ENCODE assay signal across 36 cellular contexts in the genomic region with DNA sequence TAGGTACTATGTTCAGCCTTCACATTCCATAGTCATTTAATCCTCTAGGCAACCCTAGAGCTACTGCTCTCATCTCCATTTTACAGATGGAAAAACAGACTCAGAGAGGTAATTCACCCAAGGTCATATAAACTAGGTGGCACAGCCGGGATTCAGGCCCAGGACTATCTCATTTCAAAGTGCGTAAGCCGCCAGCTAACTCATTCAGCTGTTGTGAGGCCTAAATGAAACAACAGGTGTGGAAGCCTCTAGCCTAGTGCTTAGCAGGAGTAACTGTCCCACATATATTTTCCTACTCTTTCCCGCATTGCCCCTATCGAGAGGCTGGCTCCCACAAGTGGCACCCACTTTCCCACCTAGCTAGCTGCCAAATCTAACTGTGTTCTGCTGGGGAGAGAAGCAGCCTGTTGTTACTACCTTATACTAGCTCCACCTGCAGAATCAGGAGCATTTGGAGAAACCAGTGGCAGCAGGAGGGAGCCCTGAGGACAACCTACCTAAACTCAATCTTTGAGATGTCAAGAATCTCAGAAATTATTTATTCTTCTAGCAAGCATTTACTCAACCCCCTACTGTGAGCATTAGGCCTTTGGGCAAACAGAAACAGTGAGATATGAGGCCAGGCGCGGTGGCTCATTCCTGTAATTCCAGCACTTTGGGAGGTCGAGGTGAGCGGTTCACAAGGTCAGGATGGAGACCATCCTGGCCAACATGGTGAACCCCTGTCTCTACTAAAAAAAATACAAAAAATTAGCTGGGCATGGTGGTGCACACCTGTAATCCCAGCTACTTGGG. TPM values are rescaled to one million over a fixed set of nuclear protein-coding genes. Genes with fewer than 3 reads are reported as not detected.
A peak's percentile ranks its signal among the peaks of the same experiment; 100 is the strongest.
DNase-seq lines count a peak whose midpoint lies in the region; ATAC-seq, FAIRE-seq and TF ChIP-seq lines count a peak whose summit lies in the region.
"Had no signal": no experiment of that assay in that cellular context is flagged by ENCODE, and none has a peak within 500 bp of the region (broad histone marks: within the 10 kb centered on the region; RNA-seq: fewer than 3 reads in every experiment).

No MANE protein-coding gene starts in this region.

- no peak for FAIRE-seq in K562 (lab: Jason Lieb, UNC)
- FAIRE-seq: GM12878 had no signal

- H3K36me3 ChIP-seq in K562 (ENCODE audit: control insufficient read depth, insufficient read depth, low read length), result no peaks in the 10 kb centered on the region
- H3K36me3 ChIP-seq: BLaER1 treated with 17β-estradiol and CSF1 and Interleukin-3, amounts not matched to agents 10 nM and 100 nM; cardiac muscle cell; heart left ventricle; neural progenitor cell; uterus had no signal

- no peak for ATAC-seq in K562
- no peak for ATAC-seq in GM19324 (IDR thresholded peaks at IDR 0.05; ENCODE audit: low FRiP score, unreplicated experiment)
- ATAC-seq: activated CD8-positive, alpha-beta T cell treated with anti-CD3 and anti-CD28 coated beads for 36 hours; activated naive CD4-positive, alpha-beta T cell treated with anti-CD3 and anti-CD28 coated beads, Interleukin-2, amount 50 U/mL, for 72 hours; GM12878; sciatic nerve; stimulated activated naive B cell treated with anti-CD40 and anti-IgM and Interleukin-4, amounts not matched to agents 10 μg/mL and 1 μg/mL and 100 μg/mL, for 72 hours had no signal

- intact Hi-C loops in K562 (cut with micrococcal nuclease) (loop anchor here (2.0 kb wide), 1 partner anchor 43 kb away; no protein-coding TSS in a partner anchor), posterior vena cava (cut with DNase I) (no loop called here)

- no peak for TF ChIP-seq EP300 in Ishikawa (IDR thresholded peaks at IDR 0.05; ENCODE audit: borderline replicate concordance)
- TF ChIP-seq EP300 in K562 (IDR thresholded peaks at IDR 0.05; ENCODE audit: low read length), result no peak

- 56% methylated on average over 9 of the region's 9 CpGs for WGBS in K562 (ENCODE audit: insufficient coverage, low coverage, missing lambda C conversion rate)

- no peak for TF ChIP-seq POLR2A in K562 (conservative IDR thresholded peaks at IDR 0.05)

- no TSS peak for BruUV-seq in K562 (replicated peaks; lab: Mats Ljungman, UMichigan)

- H4K20me1 ChIP-seq in K562 (replicated peaks; ENCODE audit: control insufficient read depth, insufficient read depth, low read length), result no peaks in the 10 kb centered on the region
- H4K20me1 ChIP-seq: BLaER1 treated with 17β-estradiol and CSF1 and Interleukin-3, amounts not matched to agents 10 nM and 100 nM had no signal

- no peak overlapping the region for H2AFZ ChIP-seq in K562 (ENCODE audit: low read depth, low read length)
- H2AFZ ChIP-seq: neural progenitor cell, PC-9 had no signal

- H3K79me2 ChIP-seq in K562 (ENCODE audit: control insufficient read depth, insufficient read depth, low read length), result no peaks in the 10 kb centered on the region

- H3K9ac ChIP-seq in K562 (ENCODE audit: insufficient read depth in 1 of 2, low read depth in 2 of 2, low read length in 2 of 2), result no peak overlapping the region
- H3K9ac ChIP-seq: neural progenitor cell had no signal

- H3K27ac ChIP-seq in K562 (ENCODE audit: extremely low read depth, low read depth, low read length), result no peak overlapping the region
- H3K27ac ChIP-seq: BLaER1 treated with 17β-estradiol and CSF1 and Interleukin-3, amounts not matched to agents 10 nM and 100 nM; cardiac muscle cell; coronary artery; neural progenitor cell; PC-9; uterus had no signal

- no peak overlapping the region for H3K4me2 ChIP-seq in K562 (ENCODE audit: insufficient read depth, low read length)
- H3K4me2 ChIP-seq: neural progenitor cell, PC-9 had no signal

- no peak for TF ChIP-seq CTCF in K562 (IDR thresholded peaks at IDR 0.05 in 2 of 3, conservative IDR thresholded peaks at IDR 0.05 in 1 of 3; ENCODE audit: insufficient read depth in 2 of 3, low read depth in 1 of 3, low read length in 3 of 3)

- no peak for TF ChIP-seq RAD21 in Ishikawa (IDR thresholded peaks at IDR 0.05; ENCODE audit: low read depth)
- no peak for TF ChIP-seq RAD21 in K562 (CRISPR knock-in tag; conservative IDR thresholded peaks at IDR 0.05 in 1 of 2, IDR thresholded peaks at IDR 0.05 in 1 of 2)

- no peaks in the 10 kb centered on the region for H3K9me1 ChIP-seq in K562 (ENCODE audit: control insufficient read depth, insufficient read depth, low read length)

- POLR2A ChIA-PET in K562 (lab: Yijun Ruan, JAX), result interaction anchor here (0.5 to 1.1 kb wide), 4 partner anchors 8 to 387 kb away, joined by 3 to 4 read pairs (median 3); no protein-coding TSS in a partner anchor

- no peak overlapping the region for H3K4me3 ChIP-seq in K562
- H3K4me3 ChIP-seq: BLaER1 treated with 17β-estradiol and CSF1 and Interleukin-3, amounts not matched to agents 10 nM and 100 nM; cardiac muscle cell; coronary artery; GM12878; heart left ventricle; neural progenitor cell; PC-9; uterus had no signal

- CTCF ChIA-PET in K562 (lab: Yijun Ruan, JAX; ENCODE audit: low intra/inter-chr PET ratio), result no interaction called here

- H3K9me3 ChIP-seq in K562 (replicated peaks; ENCODE audit: control insufficient read depth, insufficient read depth, low read depth, low read length), result no peaks in the 10 kb centered on the region
- H3K9me3 ChIP-seq: BLaER1 treated with 17β-estradiol and CSF1 and Interleukin-3, amounts not matched to agents 10 nM and 100 nM; heart left ventricle; uterus had no signal

- H3K27me3 ChIP-seq in K562 (ENCODE audit: control insufficient read depth in 2 of 2, insufficient read depth in 2 of 2, low read length in 2 of 2), result no peaks in the 10 kb centered on the region
- H3K27me3 ChIP-seq: BLaER1 treated with 17β-estradiol and CSF1 and Interleukin-3, amounts not matched to agents 10 nM and 100 nM; cardiac muscle cell; neural progenitor cell; uterus had no signal

- peaks cover 10 to 21% of the 10 kb centered on the region in 2 experiments for H3K4me1 ChIP-seq in K562 (replicated peaks in 1 of 2; ENCODE audit: control insufficient read depth in 2 of 2, insufficient read depth in 2 of 2, low read length in 2 of 2)
- H3K4me1 ChIP-seq: uterus had no signal

- DNase-seq in K562 (ENCODE audit: extremely low read depth in 1 of 4, low spot score in 3 of 4) (no peak), posterior vena cava (ENCODE audit: low spot score) (peak; percentile 30), COLO668 (lab: John Stamatoyannopoulos, UW; ENCODE audit: unreplicated experiment) (no peak)
- DNase-seq in stimulated activated naive CD4-positive, alpha-beta T cell treated with Interleukin-2 at 50 U/mL for 16 hours (lab: John Stamatoyannopoulos, UW), result no peak
- DNase-seq: activated CD4-positive, alpha-beta T cell treated with anti-CD3 and anti-CD28 coated beads for 1 hour; activated CD8-positive, alpha-beta T cell treated with anti-CD3 and anti-CD28 coated beads for 36 hours; effector memory CD4-positive, alpha-beta T cell; erythroblast; HCEC 1CT; heart left ventricle; Karpas-422; kidney glomerular epithelial cell; MV-4-11; NCI-H1694 treated with DMSO at 0.1 percent for 48 hours; NCI-H510A treated with DMSO at 0.1 percent for 48 hours; NK-92 treated with Interleukin-12 subunit alpha and Interleukin-12 subunit beta, amount 100 ng/mL, for 24 hours; Right ventricle myocardium superior; stimulated activated CD4-positive, alpha-beta T cell treated with anti-CD3 and anti-CD28 coated beads, Interleukin-15, amount 100 ng/mL, for 24 hours; stimulated activated naive B cell treated with anti-CD40 and anti-IgM and Interleukin-4, amounts not matched to agents 10 μg/mL and 1 μg/mL and 100 μg/mL, for 72 hours; uterus had no signal

- in situ Hi-C loops in K562 (cut with MboI), result no loop called here

RNA-seq across cellular contexts. Expression of gene PRG3, which starts 20.9 kb away (rescaled TPM):
- total RNA-seq in K562 (2011; cell fraction: chromatin; rRNA removed; ENCODE audit: low replicate concordance), result not detected in 2 replicates
- total RNA-seq in K562 (2011; cell fraction: nucleolus; rRNA removed), result not detected in 2 replicates
- not detected in 2 replicates for total RNA-seq in K562 (2011; cell fraction: nucleoplasm; rRNA removed)
- not detected in 2 replicates for total RNA-seq in K562 (2014; rRNA removed)
- not detected in 2 replicates for total RNA-seq in K562 (2014; rRNA removed; fragmentation: Illumina TruSeq; extraction: Trizol)
- 0.18 TPM in 1 of 2 replicates, not detected in the other for total RNA-seq in K562 (2015; rRNA removed; fragmentation: Illumina TruSeq; extraction: Trizol)
- total RNA-seq in K562 (2021), result not detected in 2 replicates
- not detected in 2 replicates for polyA plus RNA-seq in K562 (2011; rRNA removed)
- 0.07 TPM in 1 of 2 replicates, not detected in the other for polyA plus RNA-seq in K562 (2011; cell fraction: cytosol; rRNA removed)
- not detected in 2 replicates for polyA plus RNA-seq in K562 (2011; cell fraction: nucleus; rRNA removed)
- polyA plus RNA-seq in K562 (2012), result not detected in 2 replicates
- polyA plus RNA-seq in K562 (2014; fragmentation: Illumina TruSeq; extraction: Trizol), result not detected in 2 replicates
- under 1 TPM; 0.38 to 0.55 TPM for polyA plus RNA-seq in K562 (2014; fragmentation: Nextera tagmentation; extraction: Ambion mirVana)
- not detected in 2 replicates for polyA plus RNA-seq in K562 (2014; rRNA removed)
- polyA minus RNA-seq in K562 (2011; rRNA and poly(A)+ RNA removed), result not detected in 2 replicates
- not detected in 2 replicates for polyA minus RNA-seq in K562 (2011; cell fraction: cytosol; rRNA and poly(A)+ RNA removed)
- polyA minus RNA-seq in K562 (2011; cell fraction: nucleus; rRNA and poly(A)+ RNA removed), result not detected in 2 replicates
- not detected for total RNA-seq in posterior vena cava
- total RNA-seq: activated CD8-positive, alpha-beta T cell treated with anti-CD3 and anti-CD28 coated beads for 36 hours; activated naive CD4-positive, alpha-beta T cell treated with anti-CD3 and anti-CD28 coated beads, Interleukin-2, amount 50 U/mL, for 72 hours; activated T-helper 2 cell treated with anti-CD3 and anti-CD28 coated beads, Interferon-gamma antibody, Interleukin-2, Interleukin-4, amounts not matched to agents 10 μg/mL and 5 μg/mL and 100 μg/mL, durations not matched to agents 14 hours and 24 hours and 36 hours; cardiac muscle cell; fibroblast of villous mesenchyme; GM12878; heart left ventricle; lung microvascular endothelial cell; mucosa of gallbladder; PC-9; Right ventricle myocardium superior; sciatic nerve; T-helper 2 cell treated with Interferon-gamma antibody and Interleukin-4, amounts not matched to agents 100 ng/mL and 5 ng/mL, for 36 hours; temporal lobe; uterus had no signal
- polyA plus RNA-seq: cardiac muscle cell, GM12878, heart left ventricle had no signal

RNA-seq across cellular contexts. Expression of gene P2RX3, which starts 21.9 kb away (rescaled TPM):
- not detected in 2 replicates for total RNA-seq in K562 (2011; cell fraction: chromatin; rRNA removed; ENCODE audit: low replicate concordance)
- not detected in 2 replicates for total RNA-seq in K562 (2011; cell fraction: nucleolus; rRNA removed)
- not detected in 2 replicates for total RNA-seq in K562 (2011; cell fraction: nucleoplasm; rRNA removed)
- total RNA-seq in K562 (2014; rRNA removed), result not detected in 2 replicates
- not detected in 2 replicates for total RNA-seq in K562 (2014; rRNA removed; fragmentation: Illumina TruSeq; extraction: Trizol)
- not detected in 2 replicates for total RNA-seq in K562 (2015; rRNA removed; fragmentation: Illumina TruSeq; extraction: Trizol)
- not detected in 2 replicates for total RNA-seq in K562 (2021)
- polyA plus RNA-seq in K562 (2011; rRNA removed), result not detected in 2 replicates
- 0.07 TPM in 1 of 2 replicates, not detected in the other for polyA plus RNA-seq in K562 (2011; cell fraction: cytosol; rRNA removed)
- polyA plus RNA-seq in K562 (2011; cell fraction: nucleus; rRNA removed), result not detected in 2 replicates
- not detected in 2 replicates for polyA plus RNA-seq in K562 (2012)
- not detected in 2 replicates for polyA plus RNA-seq in K562 (2014; fragmentation: Illumina TruSeq; extraction: Trizol)
- polyA plus RNA-seq in K562 (2014; fragmentation: Nextera tagmentation; extraction: Ambion mirVana), result not detected
- polyA plus RNA-seq in K562 (2014; rRNA removed), result not detected in 2 replicates
- polyA minus RNA-seq in K562 (2011; rRNA and poly(A)+ RNA removed), result not detected in 2 replicates
- not detected in 2 replicates for polyA minus RNA-seq in K562 (2011; cell fraction: cytosol; rRNA and poly(A)+ RNA removed)
- not detected in 2 replicates for polyA minus RNA-seq in K562 (2011; cell fraction: nucleus; rRNA and poly(A)+ RNA removed)
- total RNA-seq in posterior vena cava, result not detected
- total RNA-seq: activated CD8-positive, alpha-beta T cell treated with anti-CD3 and anti-CD28 coated beads for 36 hours; activated naive CD4-positive, alpha-beta T cell treated with anti-CD3 and anti-CD28 coated beads, Interleukin-2, amount 50 U/mL, for 72 hours; activated T-helper 2 cell treated with anti-CD3 and anti-CD28 coated beads, Interferon-gamma antibody, Interleukin-2, Interleukin-4, amounts not matched to agents 10 μg/mL and 5 μg/mL and 100 μg/mL, durations not matched to agents 14 hours and 24 hours and 36 hours; fibroblast of villous mesenchyme; GM12878; lung microvascular endothelial cell; PC-9; sciatic nerve; T-helper 2 cell treated with Interferon-gamma antibody and Interleukin-4, amounts not matched to agents 100 ng/mL and 5 ng/mL, for 36 hours; temporal lobe had no signal

RNA-seq across cellular contexts. Expression of gene SSRP1, which starts 24.4 kb away (rescaled TPM):
- total RNA-seq in K562 (2011; cell fraction: chromatin; rRNA removed; ENCODE audit: low replicate concordance), result 63.0 and 84.0 TPM in 2 replicates
- total RNA-seq in K562 (2011; cell fraction: nucleolus; rRNA removed), result 50.7 and 51.9 TPM in 2 replicates
- 52.0 and 58.5 TPM in 2 replicates for total RNA-seq in K562 (2011; cell fraction: nucleoplasm; rRNA removed)
- 257 and 316 TPM in 2 replicates for total RNA-seq in K562 (2014; rRNA removed)
- 216 and 243 TPM in 2 replicates for total RNA-seq in K562 (2014; rRNA removed; fragmentation: Illumina TruSeq; extraction: Trizol)
- 259 and 269 TPM in 2 replicates for total RNA-seq in K562 (2015; rRNA removed; fragmentation: Illumina TruSeq; extraction: Trizol)
- 224 and 245 TPM in 2 replicates for total RNA-seq in K562 (2021)
- polyA plus RNA-seq in K562 (2011; rRNA removed), result 232 and 251 TPM in 2 replicates
- polyA plus RNA-seq in K562 (2011; cell fraction: cytosol; rRNA removed), result 291 and 330 TPM in 2 replicates
- 122 and 133 TPM in 2 replicates for polyA plus RNA-seq in K562 (2011; cell fraction: nucleus; rRNA removed)
- polyA plus RNA-seq in K562 (2012), result 172 and 211 TPM in 2 replicates
- polyA plus RNA-seq in K562 (2014; fragmentation: Illumina TruSeq; extraction: Trizol), result 314 and 416 TPM in 2 replicates
- 10 to 100 TPM; 91.1 to 96.0 TPM for polyA plus RNA-seq in K562 (2014; fragmentation: Nextera tagmentation; extraction: Ambion mirVana)
- 224 and 238 TPM in 2 replicates for polyA plus RNA-seq in K562 (2014; rRNA removed)
- 224 and 271 TPM in 2 replicates for polyA minus RNA-seq in K562 (2011; rRNA and poly(A)+ RNA removed)
- polyA minus RNA-seq in K562 (2011; cell fraction: cytosol; rRNA and poly(A)+ RNA removed), result 164 and 173 TPM in 2 replicates
- 25.0 and 46.5 TPM in 2 replicates for polyA minus RNA-seq in K562 (2011; cell fraction: nucleus; rRNA and poly(A)+ RNA removed)
- total RNA-seq in posterior vena cava, result 10 to 100 TPM; 41.6 to 54.4 TPM

RNA-seq across cellular contexts. Expression of gene PRG2, which starts 30.4 kb away (rescaled TPM):
- 1.2 and 1.9 TPM in 2 replicates for total RNA-seq in K562 (2011; cell fraction: chromatin; rRNA removed; ENCODE audit: low replicate concordance)
- total RNA-seq in K562 (2011; cell fraction: nucleolus; rRNA removed), result 0.50 and 0.92 TPM in 2 replicates
- 1.4 and 1.8 TPM in 2 replicates for total RNA-seq in K562 (2011; cell fraction: nucleoplasm; rRNA removed)
- total RNA-seq in K562 (2014; rRNA removed), result 18.5 and 33.0 TPM in 2 replicates
- 23.6 and 29.8 TPM in 2 replicates for total RNA-seq in K562 (2014; rRNA removed; fragmentation: Illumina TruSeq; extraction: Trizol)
- total RNA-seq in K562 (2015; rRNA removed; fragmentation: Illumina TruSeq; extraction: Trizol), result 44.8 and 50.1 TPM in 2 replicates
- 16.4 and 30.5 TPM in 2 replicates for total RNA-seq in K562 (2021)
- polyA plus RNA-seq in K562 (2011; rRNA removed), result 1.8 and 7.2 TPM in 2 replicates
- polyA plus RNA-seq in K562 (2011; cell fraction: cytosol; rRNA removed), result 2.2 and 5.4 TPM in 2 replicates
- 1.0 and 2.0 TPM in 2 replicates for polyA plus RNA-seq in K562 (2011; cell fraction: nucleus; rRNA removed)
- polyA plus RNA-seq in K562 (2012), result 39.0 and 49.3 TPM in 2 replicates
- 23.3 and 24.4 TPM in 2 replicates for polyA plus RNA-seq in K562 (2014; fragmentation: Illumina TruSeq; extraction: Trizol)
- 10 to 100 TPM; 42.9 to 78.0 TPM for polyA plus RNA-seq in K562 (2014; fragmentation: Nextera tagmentation; extraction: Ambion mirVana)
- polyA plus RNA-seq in K562 (2014; rRNA removed), result 26.6 and 31.8 TPM in 2 replicates
- polyA minus RNA-seq in K562 (2011; rRNA and poly(A)+ RNA removed), result 0.21 and 1.1 TPM in 2 replicates
- polyA minus RNA-seq in K562 (2011; cell fraction: cytosol; rRNA and poly(A)+ RNA removed), result not detected in 2 replicates
- polyA minus RNA-seq in K562 (2011; cell fraction: nucleus; rRNA and poly(A)+ RNA removed), result 0.56 TPM in 1 of 2 replicates, not detected in the other
- under 1 TPM; 0.52 to 0.88 TPM for total RNA-seq in posterior vena cava
- total RNA-seq: activated T-helper 2 cell treated with anti-CD3 and anti-CD28 coated beads, Interferon-gamma antibody, Interleukin-2, Interleukin-4, amounts not matched to agents 10 μg/mL and 5 μg/mL and 100 μg/mL, durations not matched to agents 14 hours and 24 hours and 36 hours; cardiac muscle cell; fibroblast of villous mesenchyme; lung microvascular endothelial cell; PC-9; Right ventricle myocardium superior; sciatic nerve; temporal lobe had no signal
- polyA plus RNA-seq: cardiac muscle cell had no signal

RNA-seq across cellular contexts. Expression of gene TNKS1BP1, which starts 35.3 kb away (rescaled TPM):
- total RNA-seq in K562 (2011; cell fraction: chromatin; rRNA removed; ENCODE audit: low replicate concordance), result 28.6 and 47.8 TPM in 2 replicates
- 20.5 and 22.4 TPM in 2 replicates for total RNA-seq in K562 (2011; cell fraction: nucleolus; rRNA removed)
- 30.6 and 31.7 TPM in 2 replicates for total RNA-seq in K562 (2011; cell fraction: nucleoplasm; rRNA removed)
- total RNA-seq in K562 (2014; rRNA removed) (16.2 and 20.2 TPM in 2 replicates), K562 (2014; rRNA removed; fragmentation: Illumina TruSeq; extraction: Trizol) (10.9 and 11.2 TPM in 2 replicates), K562 (2015; rRNA removed; fragmentation: Illumina TruSeq; extraction: Trizol) (8.0 and 10.3 TPM in 2 replicates), K562 (2021) (35.0 and 47.2 TPM in 2 replicates), posterior vena cava (100 to 1,000 TPM; 175 to 185 TPM)
- polyA plus RNA-seq in K562 (2011; rRNA removed) (7.3 and 14.1 TPM in 2 replicates), K562 (2014; fragmentation: Illumina TruSeq; extraction: Trizol) (29.9 and 31.4 TPM in 2 replicates), K562 (2014; fragmentation: Nextera tagmentation; extraction: Ambion mirVana) (1 to 10 TPM; 1.1 to 1.2 TPM), K562 (2014; rRNA removed) (19.5 and 23.8 TPM in 2 replicates)
- polyA plus RNA-seq in K562 (2011; cell fraction: cytosol; rRNA removed), result 11.4 and 12.5 TPM in 2 replicates
- 34.2 and 50.1 TPM in 2 replicates for polyA plus RNA-seq in K562 (2011; cell fraction: nucleus; rRNA removed)
- polyA plus RNA-seq in K562 (2012), result 17.5 and 28.9 TPM in 2 replicates
- polyA minus RNA-seq in K562 (2011; rRNA and poly(A)+ RNA removed), result 13.6 and 14.5 TPM in 2 replicates
- 13.8 and 18.3 TPM in 2 replicates for polyA minus RNA-seq in K562 (2011; cell fraction: cytosol; rRNA and poly(A)+ RNA removed)
- polyA minus RNA-seq in K562 (2011; cell fraction: nucleus; rRNA and poly(A)+ RNA removed), result 8.2 and 11.6 TPM in 2 replicates
